In the genomic region with DNA sequence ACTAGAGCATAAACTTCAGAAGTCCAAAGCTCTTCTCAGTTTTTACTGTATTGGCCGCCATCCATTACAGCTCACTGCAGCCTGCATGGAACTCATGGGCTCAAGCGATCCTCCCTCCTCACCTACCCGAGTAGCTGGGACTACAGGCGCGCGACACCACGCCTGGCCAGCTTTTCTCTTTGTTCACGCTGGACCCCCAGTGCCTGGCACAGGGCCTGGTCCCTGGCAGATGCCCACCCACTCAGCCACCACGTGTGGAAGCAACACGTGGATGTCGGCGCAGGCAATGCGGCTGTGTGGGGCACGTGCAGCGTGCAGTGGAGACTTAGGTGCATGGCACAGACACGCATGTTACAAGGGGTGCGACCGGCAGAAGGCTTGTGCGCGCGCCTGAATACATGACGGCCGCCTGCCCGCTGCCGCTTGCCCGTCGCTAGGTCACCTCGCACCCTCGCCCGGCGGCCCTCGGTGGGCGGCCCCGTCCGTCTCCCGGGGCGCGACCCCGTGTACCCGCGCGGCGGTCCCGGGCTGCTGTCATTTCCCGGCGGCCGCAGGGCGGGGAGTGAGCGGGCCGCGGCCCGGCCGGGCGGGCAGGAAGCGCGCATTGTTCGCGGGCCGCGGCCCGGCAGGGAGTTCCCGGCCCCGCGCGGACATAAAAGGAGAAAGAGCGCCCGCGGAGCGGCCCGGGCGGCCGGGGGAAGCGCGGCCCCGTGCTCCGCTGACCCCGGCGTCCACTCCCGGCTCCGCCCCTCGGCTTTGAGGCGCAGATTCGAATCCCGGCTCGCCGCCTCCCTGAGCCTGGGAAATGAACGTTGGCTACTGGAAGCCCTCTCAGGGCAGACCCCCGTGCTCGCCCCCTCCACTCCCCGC, we compare ENCODE assay signal across 8 cellular contexts. TPM values are rescaled to one million over a fixed set of nuclear protein-coding genes. Genes with fewer than 3 reads are reported as not detected.
DNase-seq lines count a peak whose midpoint lies in the region; ATAC-seq and TF ChIP-seq lines count a peak whose summit lies in the region.

No MANE protein-coding gene starts in this region.

- TF ChIP-seq CTCF in WI38 (IDR thresholded peaks at IDR 0.05; ENCODE audit: low read depth, low read length) (no peak), fibroblast of pulmonary artery (IDR thresholded peaks at IDR 0.05; ENCODE audit: low read length, missing control alignments) (no peak), neural crest cell (conservative IDR thresholded peaks at IDR 0.05) (no peak)

- H3K4me1 Mint-ChIP-seq in activated T-cell treated with anti-CD3 and anti-CD28 coated beads, Interleukin-2, amount 50 U/mL, for 72 hours (ENCODE audit: low read depth), result peaks cover 22% of the 10 kb centered on the region
- H3K4me1 Mint-ChIP-seq in neural crest cell, result peaks cover 18% of the 10 kb centered on the region

- ATAC-seq in activated T-cell treated with anti-CD3 and anti-CD28 coated beads, Interleukin-2, amount 50 U/mL, for 72 hours (replicated peaks in 1 of 2), result peak; percentile 44 to 52
- ATAC-seq in GM18861 (IDR thresholded peaks at IDR 0.05; ENCODE audit: unreplicated experiment), result no peak

- no peaks in the 10 kb centered on the region for H3K36me3 Mint-ChIP-seq in activated T-cell treated with anti-CD3 and anti-CD28 coated beads, Interleukin-2, amount 50 U/mL, for 72 hours (ENCODE audit: insufficient read depth in 2 of 2)
- H3K36me3 Mint-ChIP-seq in neural crest cell (ENCODE audit: low read depth), result no peaks in the 10 kb centered on the region

- H3K4me3 Mint-ChIP-seq in activated T-cell treated with anti-CD3 and anti-CD28 coated beads, Interleukin-2, amount 50 U/mL, for 72 hours, result peak overlapping the region; percentile 68 to 76
- H3K4me3 Mint-ChIP-seq in neural crest cell, result peak overlapping the region; percentile 84

- no peaks in the 10 kb centered on the region for H3K9me3 Mint-ChIP-seq in activated T-cell treated with anti-CD3 and anti-CD28 coated beads, Interleukin-2, amount 50 U/mL, for 72 hours
- no peaks in the 10 kb centered on the region for H3K9me3 Mint-ChIP-seq in neural crest cell

- H3K27me3 Mint-ChIP-seq in activated T-cell treated with anti-CD3 and anti-CD28 coated beads, Interleukin-2, amount 50 U/mL, for 72 hours (ENCODE audit: low read depth), result peaks cover 32% of the 10 kb centered on the region
- peaks cover 48% of the 10 kb centered on the region for H3K27me3 Mint-ChIP-seq in neural crest cell (ENCODE audit: low read depth)

- H3K4me3 ChIP-seq in WI38 (ENCODE audit: low read depth, low read length) (peak overlapping the region; percentile 47), fibroblast of pulmonary artery (replicated peaks; ENCODE audit: low read depth, low read length) (peak overlapping the region; percentile 51)

- H3K27ac Mint-ChIP-seq in activated T-cell treated with anti-CD3 and anti-CD28 coated beads, Interleukin-2, amount 50 U/mL, for 72 hours, result no peak overlapping the region
- H3K27ac Mint-ChIP-seq in neural crest cell (ENCODE audit: unreplicated experiment), result peak overlapping the region; percentile 5

- peak; percentile 26 to 28 for DNase-seq in activated T-cell treated with anti-CD3 and anti-CD28 coated beads, Interleukin-2, amount 50 U/mL, for 72 hours
- DNase-seq in activated T-cell treated with anti-CD3 and anti-CD28 coated beads, Interleukin-2, amount 50 U/mL, for 1 hour, result no peak
- DNase-seq in fibroblast of pulmonary artery (ENCODE audit: low read depth) (peak; percentile 31), neural crest cell (ENCODE audit: low read depth, low spot score) (peak; percentile 43), NCI-H187 (lab: John Stamatoyannopoulos, UW) (no peak)
- no peak for DNase-seq in effector CD4-positive, alpha-beta T cell

RNA-seq across cellular contexts. Expression of a gene that starts 24.1 kb away (rescaled TPM):
- total RNA-seq in activated T-cell treated with anti-CD3 and anti-CD28 coated beads, Interleukin-2, amount 50 U/mL, for 72 hours, result under 1 TPM; 0.17 to 0.58 TPM
- total RNA-seq in neural crest cell, result 0.16 and 0.37 TPM in 2 replicates

Comparison
In these comparisons a context has a peak if more than half of its experiments do, and no peak if none do; other contexts are left out.
1. DNase-seq: peak in activated T-cell treated with anti-CD3 and anti-CD28 coated beads, Interleukin-2, amount 50 U/mL, for 72 hours (2 of 2), fibroblast of pulmonary artery (single experiment) and neural crest cell (single experiment); none in activated T-cell treated with anti-CD3 and anti-CD28 coated beads, Interleukin-2, amount 50 U/mL, for 1 hour (single experiment), effector CD4-positive, alpha-beta T cell (single experiment) and NCI-H187 (0 of 2).